In genomic region chr10:33807527-33808377, GRCh38 we compare ENCODE assay signal across 1 cellular context.
TF ChIP-seq lines count a peak whose summit lies in the region.

No MANE protein-coding gene starts in this region.

TF ChIP-seq in WTC11, 78 proteins besides CTCF, POLR2A, EP300 and RAD21 (continued from another document):
- TF ChIP-seq CDX4 (CRISPR knock-in tag; IDR thresholded peaks at IDR 0.05; ENCODE audit: borderline replicate concordance) = no peak
- TF ChIP-seq USF2 (CRISPR knock-in tag; IDR thresholded peaks at IDR 0.05) = peak; percentile 9; the same call in 1 of the 2 replicates
- TF ChIP-seq, protein P1, sequence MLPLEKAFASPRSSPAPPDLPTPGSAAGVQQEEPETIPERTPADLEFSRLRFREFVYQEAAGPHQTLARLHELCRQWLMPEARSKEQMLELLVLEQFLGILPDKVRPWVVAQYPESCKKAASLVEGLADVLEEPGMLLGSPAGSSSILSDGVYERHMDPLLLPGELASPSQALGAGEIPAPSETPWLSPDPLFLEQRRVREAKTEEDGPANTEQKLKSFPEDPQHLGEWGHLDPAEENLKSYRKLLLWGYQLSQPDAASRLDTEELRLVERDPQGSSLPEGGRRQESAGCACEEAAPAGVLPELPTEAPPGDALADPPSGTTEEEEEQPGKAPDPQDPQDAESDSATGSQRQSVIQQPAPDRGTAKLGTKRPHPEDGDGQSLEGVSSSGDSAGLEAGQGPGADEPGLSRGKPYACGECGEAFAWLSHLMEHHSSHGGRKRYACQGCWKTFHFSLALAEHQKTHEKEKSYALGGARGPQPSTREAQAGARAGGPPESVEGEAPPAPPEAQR (CRISPR knock-in tag; IDR thresholded peaks at IDR 0.05) = no peak
